Comparison of ENCODE assay signal across 1 cellular context in genomic region chr10:114937962-114938817, GRCh38.
A peak's percentile ranks its signal among the peaks of the same experiment; 100 is the strongest.
TF ChIP-seq lines count a peak whose summit lies in the region.

TRUB1 (plus strand) TSS chr10:114938195; CDS start chr10:114938254, 59 bp downstream.

TF ChIP-seq in HepG2, 621 proteins besides CTCF, POLR2A, EP300 and RAD21 (continued from another document and continues in another):
- peak; percentile 97 for TF ChIP-seq KMT2B (CRISPR knock-in tag; IDR thresholded peaks at IDR 0.05)
- no peak for TF ChIP-seq BCLAF1 (IDR thresholded peaks at IDR 0.05)
- no peak for TF ChIP-seq ATF5 (CRISPR knock-in tag; IDR thresholded peaks at IDR 0.05; ENCODE audit: low read depth)
- peak; percentile 45; the same call in 1 of the 2 replicates for TF ChIP-seq ZKSCAN8 (CRISPR knock-in tag; IDR thresholded peaks at IDR 0.05; ENCODE audit: borderline replicate concordance)
- no peak for TF ChIP-seq ARID2 (CRISPR knock-in tag; IDR thresholded peaks at IDR 0.05; ENCODE audit: borderline replicate concordance)
- peak; percentile 31; the same call in 1 of the 2 replicates for TF ChIP-seq FOXO1 (CRISPR knock-in tag; IDR thresholded peaks at IDR 0.05)
- TF ChIP-seq NCOA2 (CRISPR knock-in tag; IDR thresholded peaks at IDR 0.05), result peak; percentile 66
- 0 out of 2 replicates have a peak, but pooled peaks have one; percentile 58 for TF ChIP-seq MEIS1 (CRISPR knock-in tag; IDR thresholded peaks at IDR 0.05; ENCODE audit: borderline replicate concordance)
- TF ChIP-seq ATF6 (CRISPR knock-in tag; conservative IDR thresholded peaks at IDR 0.05), result no peak
- TF ChIP-seq SOX6 (IDR thresholded peaks at IDR 0.05), result no peak
- TF ChIP-seq SOX6 (CRISPR knock-in tag; IDR thresholded peaks at IDR 0.05), result peak; percentile 60; the same call in 1 of the 2 replicates
- no peak; the same call in 1 of the 2 replicates for TF ChIP-seq ZNF740 (CRISPR knock-in tag; IDR thresholded peaks at IDR 0.05)
- TF ChIP-seq ZNF207 (IDR thresholded peaks at IDR 0.05; ENCODE audit: borderline replicate concordance), result no peak
- no peak for TF ChIP-seq ZNF260 (CRISPR knock-in tag; IDR thresholded peaks at IDR 0.05; ENCODE audit: borderline replicate concordance, low read depth)
- no peak for TF ChIP-seq CENPX (CRISPR knock-in tag; IDR thresholded peaks at IDR 0.05)
- no peak for TF ChIP-seq SMC3 (IDR thresholded peaks at IDR 0.05; ENCODE audit: low read length)
- no peak for TF ChIP-seq ZNF800 (CRISPR knock-in tag; IDR thresholded peaks at IDR 0.05)
- no peak for TF ChIP-seq ZNF776 (CRISPR knock-in tag; IDR thresholded peaks at IDR 0.05)
- peak; percentile 38; the same call in 1 of the 2 replicates for TF ChIP-seq BCL3 (CRISPR knock-in tag; IDR thresholded peaks at IDR 0.05)
- TF ChIP-seq TAF15 (IDR thresholded peaks at IDR 0.05; ENCODE audit: low read depth, low read length, poor library complexity, severe bottlenecking), result no peak
- peak; percentile 15; the same call in 1 of the 2 replicates for TF ChIP-seq ZNF362 (CRISPR knock-in tag; IDR thresholded peaks at IDR 0.05; ENCODE audit: borderline replicate concordance)
- TF ChIP-seq ARID4A (CRISPR knock-in tag; IDR thresholded peaks at IDR 0.05; ENCODE audit: borderline replicate concordance), result peak; percentile 95; the same call in 1 of the 2 replicates
- no peak for TF ChIP-seq ZNF747 (CRISPR knock-in tag; IDR thresholded peaks at IDR 0.05; ENCODE audit: borderline replicate concordance)
- no peak for TF ChIP-seq HNRNPH1 (optimal IDR thresholded peaks at IDR 0.05; ENCODE audit: low read depth, low read length)
- TF ChIP-seq NKX3-1 (CRISPR knock-in tag; IDR thresholded peaks at IDR 0.05), result no peak; the same call in 1 of the 2 replicates
- no peak for TF ChIP-seq GATA4 (IDR thresholded peaks at IDR 0.05; ENCODE audit: borderline replicate concordance, low read depth)
- TF ChIP-seq NONO (IDR thresholded peaks at IDR 0.05), result no peak
- TF ChIP-seq NONO (CRISPR knock-in tag; conservative IDR thresholded peaks at IDR 0.05), result peak; percentile 64
- no peak for TF ChIP-seq ZNF589 (CRISPR knock-in tag; conservative IDR thresholded peaks at IDR 0.05)
- no peak for TF ChIP-seq ZFP36L2 (CRISPR knock-in tag; IDR thresholded peaks at IDR 0.05)
- 0 out of 2 replicates have a peak, but pooled peaks have one; percentile 24 for TF ChIP-seq ZNF615 (CRISPR knock-in tag; IDR thresholded peaks at IDR 0.05; ENCODE audit: borderline replicate concordance)
- peak; percentile 94 for TF ChIP-seq GMEB1 (CRISPR knock-in tag; IDR thresholded peaks at IDR 0.05; ENCODE audit: borderline replicate concordance)
- TF ChIP-seq RBAK (CRISPR knock-in tag; IDR thresholded peaks at IDR 0.05), result no peak
- no peak for TF ChIP-seq CSRNP2 (CRISPR knock-in tag; conservative IDR thresholded peaks at IDR 0.05; ENCODE audit: low read depth)
- no peak for TF ChIP-seq MLLT10 (CRISPR knock-in tag; IDR thresholded peaks at IDR 0.05)
- no peak for TF ChIP-seq FOXM1 (CRISPR knock-in tag; IDR thresholded peaks at IDR 0.05)
- no peak for TF ChIP-seq ZNF883 (CRISPR knock-in tag; IDR thresholded peaks at IDR 0.05; ENCODE audit: not compliant biosample characterization)
- peak; percentile 55; the same call in 1 of the 2 replicates for TF ChIP-seq TOPORS (CRISPR knock-in tag; IDR thresholded peaks at IDR 0.05)
- peak; percentile 49; the same call in 1 of the 2 replicates for TF ChIP-seq FOXP4 (CRISPR knock-in tag; IDR thresholded peaks at IDR 0.05)
- TF ChIP-seq HNF4A (CRISPR knock-in tag; IDR thresholded peaks at IDR 0.05), result peak; percentile 88
- peak; percentile 90; the same call in 1 of the 2 replicates for TF ChIP-seq BRD4 (CRISPR knock-in tag; IDR thresholded peaks at IDR 0.05)
